Comparison of ENCODE assay signal across 8 cellular contexts in genomic region chrX:47650164-47651042, GRCh38. TPM values are rescaled to one million over a fixed set of nuclear protein-coding genes. Genes with fewer than 3 reads are reported as not detected.
A peak's percentile ranks its signal among the peaks of the same experiment; 100 is the strongest.
DNase-seq lines count a peak whose midpoint lies in the region; ATAC-seq, FAIRE-seq and TF ChIP-seq lines count a peak whose summit lies in the region.

Gene ELK1, minus strand, starts transcription at chrX:47650563. Its CDS starts 9,122 bp downstream, at chrX:47641441.

- no peaks in the 10 kb centered on the region for H3K27me3 ChIP-seq in astrocyte (ENCODE audit: insufficient read depth, low read length)
- H3K27me3 ChIP-seq in right cardiac atrium (ENCODE audit: control insufficient read depth, insufficient read depth): no peaks in the 10 kb centered on the region
- no peaks in the 10 kb centered on the region for H3K27me3 ChIP-seq in vagina

- peaks cover 27% of the 10 kb centered on the region for H3K4me1 Mint-ChIP-seq in astrocyte (ENCODE audit: low read depth, unreplicated experiment)

- WGBS in right cardiac atrium: under 1% methylated on average over 65 of the region's 65 CpGs

- intact Hi-C loops in right cardiac atrium (cut with DNase I): loop anchor here in 1 of 4 donors (10.0 kb wide), 1 partner anchor 374 kb away; no protein-coding TSS in a partner anchor
- intact Hi-C loops in vagina (cut with DNase I): no loop called here

- peak; percentile 94 for FAIRE-seq in astrocyte (lab: Jason Lieb, UNC)

- TF ChIP-seq POLR2A in vagina (IDR thresholded peaks at IDR 0.05): no peak

- H3K9me3 Mint-ChIP-seq in astrocyte (ENCODE audit: unreplicated experiment): no peaks in the 10 kb centered on the region

- DNase-seq in NCI-H187 treated with DMSO at 0.1 percent for 48 hours (lab: John Stamatoyannopoulos, UW): peak; percentile 84
- peak; percentile 86 for DNase-seq in T-helper 22 cell (ENCODE audit: low read depth)
- DNase-seq in astrocyte (ENCODE audit: low read depth): peak; percentile 98
- peak; percentile 95 to 97 (median 97) for DNase-seq in right cardiac atrium
- DNase-seq in putamen (ENCODE audit: low spot score): peak; percentile 98
- peak; percentile 95 to 99 for DNase-seq in vagina (ENCODE audit: extremely low spot score in 2 of 2)

- TF ChIP-seq CTCF in astrocyte (IDR thresholded peaks at IDR 0.05; ENCODE audit: insufficient read depth, low read depth, low read length) (no peak), vagina (IDR thresholded peaks at IDR 0.05) (no peak)

- no peaks in the 10 kb centered on the region for H3K36me3 Mint-ChIP-seq in astrocyte (ENCODE audit: low read depth, unreplicated experiment)

- no peaks in the 10 kb centered on the region for H3K27me3 Mint-ChIP-seq in astrocyte (ENCODE audit: low read depth, unreplicated experiment)

- H3K9ac ChIP-seq in astrocyte (ENCODE audit: low read length): peak within 1 kb of the TSS; percentile 88

- peaks cover 37% of the 10 kb centered on the region for H3K79me2 ChIP-seq in astrocyte (ENCODE audit: insufficient read depth, low read length)

- H3K4me1 ChIP-seq in astrocyte (ENCODE audit: insufficient read depth, low read length) (peaks cover 22% of the 10 kb centered on the region), right cardiac atrium (ENCODE audit: control insufficient read depth, insufficient read depth, low read length) (peaks cover 10% of the 10 kb centered on the region), vagina (peaks cover 14% of the 10 kb centered on the region)

- H3K27ac ChIP-seq in astrocyte (ENCODE audit: low read depth, low read length) (peak within 1 kb of the TSS; percentile 80), right cardiac atrium (ENCODE audit: low read length) (peak within 1 kb of the TSS; percentile 83), vagina (peak within 1 kb of the TSS; percentile 77)

- H3K4me2 ChIP-seq in astrocyte (ENCODE audit: low read length): peak within 1 kb of the TSS; percentile 90

- H3K9me3 ChIP-seq in astrocyte (ENCODE audit: insufficient read depth, low read depth, low read length) (no peaks in the 10 kb centered on the region), right cardiac atrium (ENCODE audit: control insufficient read depth, low read length) (no peaks in the 10 kb centered on the region), vagina (no peaks in the 10 kb centered on the region)

- H3K4me3 ChIP-seq in astrocyte (ENCODE audit: insufficient read depth, low read depth, low read length): peak within 1 kb of the TSS; percentile 76
- H3K4me3 ChIP-seq in right cardiac atrium (ENCODE audit: low read length): peak within 1 kb of the TSS; percentile 70
- H3K4me3 ChIP-seq in vagina: peak within 1 kb of the TSS; percentile 64 to 68

- ATAC-seq in GM18499 (IDR thresholded peaks at IDR 0.05; ENCODE audit: insufficient read depth, unreplicated experiment) (peak; percentile 47), HG02943 (IDR thresholded peaks at IDR 0.05; ENCODE audit: low read depth, unreplicated experiment) (peak; percentile 89), right cardiac atrium (peak; percentile 98)

- H2AFZ ChIP-seq in astrocyte (ENCODE audit: low read depth, low read length): peak within 1 kb of the TSS; percentile 47

- H3K4me3 Mint-ChIP-seq in astrocyte (ENCODE audit: unreplicated experiment): peak within 1 kb of the TSS; percentile 85

- peaks cover 3% of the 10 kb centered on the region for H3K36me3 ChIP-seq in astrocyte (ENCODE audit: insufficient read depth, low read length)
- H3K36me3 ChIP-seq in vagina: no peaks in the 10 kb centered on the region

- peak within 1 kb of the TSS; percentile 70 for H3K27ac Mint-ChIP-seq in astrocyte (ENCODE audit: unreplicated experiment)

- peaks cover 20% of the 10 kb centered on the region for H4K20me1 ChIP-seq in astrocyte (ENCODE audit: insufficient read depth, low read length)

RNA-seq across cellular contexts. Expression of gene ELK1, which starts in this region (rescaled TPM):
- total RNA-seq in astrocyte: 33.6 and 34.1 TPM in 2 replicates
- 10 to 100 TPM; 24.1 to 32.3 (median 25.6) TPM for total RNA-seq in right cardiac atrium
- 16.7 TPM for polyA plus RNA-seq in right cardiac atrium
- 18.9 TPM for total RNA-seq in vagina

Comparison
In these comparisons a context has a peak if more than half of its experiments do, and no peak if none do; other contexts are left out.
1. Peak in every context shown above with its lines: DNase-seq, ATAC-seq, H3K4me3 ChIP-seq and H3K27ac ChIP-seq.
2. ATAC-seq: peak in every context shown above with its lines; median percentile 98 in right cardiac atrium; 89 in HG02943; 47 in GM18499.